1 cellular context compared by ENCODE assay signal in the genomic region with DNA sequence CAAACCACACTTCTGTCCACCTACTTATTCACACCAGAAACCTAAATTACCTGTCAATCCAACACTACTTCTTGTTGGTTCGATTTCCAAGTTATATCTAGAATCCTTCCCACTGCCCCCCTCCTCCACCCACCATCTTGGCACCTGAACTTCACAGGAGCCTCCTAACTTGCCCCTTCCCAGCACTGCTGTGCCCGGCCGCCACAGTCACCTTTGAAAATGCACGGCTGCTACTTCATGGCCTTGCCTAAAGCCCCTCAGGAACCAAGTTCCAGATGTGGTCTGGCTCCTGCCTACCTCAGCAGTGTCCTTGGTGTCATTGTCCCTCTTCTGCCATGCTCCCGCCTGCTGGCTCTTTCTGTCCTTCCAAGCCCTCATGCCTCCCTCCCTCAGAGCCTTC.
TF ChIP-seq lines count a peak whose summit lies in the region.

No MANE protein-coding gene starts in this region.

TF ChIP-seq in H1, 55 proteins besides CTCF, POLR2A, EP300 and RAD21:
- TF ChIP-seq POLR2AphosphoS5 (IDR thresholded peaks at IDR 0.05; ENCODE audit: low read depth, low read length) (no peak), EGR1 (IDR thresholded peaks at IDR 0.05; ENCODE audit: borderline replicate concordance, low read depth, low read length) (no peak), ASH2L (IDR thresholded peaks at IDR 0.05; ENCODE audit: low read length) (no peak), GTF2F1 (IDR thresholded peaks at IDR 0.05; ENCODE audit: borderline replicate concordance, low read depth, low read length) (no peak)
